ENCODE assay signal across 7 cellular contexts in genomic region chr7:33129806-33130153, GRCh38. TPM values are rescaled to one million over a fixed set of nuclear protein-coding genes. Genes with fewer than 3 reads are reported as not detected.
DNase-seq lines count a peak whose midpoint lies in the region; ATAC-seq and TF ChIP-seq lines count a peak whose summit lies in the region.

No MANE protein-coding gene starts in this region.

- POLR2A ChIA-PET in RWPE1 (lab: Yijun Ruan, JAX; ENCODE audit: low non-redundant PET): no interaction called here

- H2AFZ ChIP-seq in neural progenitor cell (replicated peaks): peak overlapping the region; percentile 82

- H3K4me2 ChIP-seq in neural progenitor cell: peak overlapping the region; percentile 91

- H3K36me3 Mint-ChIP-seq in neural progenitor cell: peaks cover 2% of the 10 kb centered on the region

- H3K27ac ChIP-seq in RWPE1 (peak overlapping the region; percentile 86), epithelial cell of prostate (peak overlapping the region; percentile 64), neural progenitor cell (no peak overlapping the region)

- CTCF ChIA-PET in RWPE1 (lab: Yijun Ruan, JAX): interaction anchor here (0.7 kb wide), 1 partner anchor 57 kb away, joined by 3 read pairs; no protein-coding TSS in a partner anchor

- ATAC-seq in HG03442 (IDR thresholded peaks at IDR 0.05; ENCODE audit: unreplicated experiment): no peak
- no peak for ATAC-seq in GM18502 (IDR thresholded peaks at IDR 0.05; ENCODE audit: poor library complexity, unreplicated experiment)

- H3K9ac ChIP-seq in neural progenitor cell: peak overlapping the region; percentile 5

- DNase-seq in GM20000 (ENCODE audit: low spot score) (peak; percentile 20), RWPE1 (ENCODE audit: low spot score) (peak; percentile 20), epithelial cell of prostate (ENCODE audit: low read depth, low spot score) (no peak), neural progenitor cell (ENCODE audit: low spot score) (no peak), NCI-H2081 treated with DMSO at 0.1 percent for 48 hours (lab: John Stamatoyannopoulos, UW) (no peak)

- peaks cover 13% of the 10 kb centered on the region for H3K4me1 ChIP-seq in neural progenitor cell

- no peaks in the 10 kb centered on the region for H3K9me3 Mint-ChIP-seq in neural progenitor cell

- peaks cover 2% of the 10 kb centered on the region for H3K27me3 Mint-ChIP-seq in neural progenitor cell (ENCODE audit: insufficient read depth, low read depth)

- H3K79me2 ChIP-seq in neural progenitor cell (ENCODE audit: low read depth): no peaks in the 10 kb centered on the region

- peak overlapping the region; percentile 97 for H3K4me3 Mint-ChIP-seq in neural progenitor cell

- peak overlapping the region; percentile 68 for H3K4me3 ChIP-seq in neural progenitor cell

- H4K20me1 ChIP-seq in neural progenitor cell (ENCODE audit: low read depth): no peaks in the 10 kb centered on the region

- H3K27ac Mint-ChIP-seq in neural progenitor cell: peak overlapping the region; percentile 78

- TF ChIP-seq CTCF in GM20000 (IDR thresholded peaks at IDR 0.05; ENCODE audit: extremely low read depth, missing control alignments) (no peak), RWPE1 (conservative IDR thresholded peaks at IDR 0.05; ENCODE audit: low read depth) (no peak), neural progenitor cell (IDR thresholded peaks at IDR 0.05) (no peak)

- peaks cover 11% of the 10 kb centered on the region for H3F3A ChIP-seq in neural progenitor cell (ENCODE audit: low read depth)

- H3K27me3 ChIP-seq in neural progenitor cell: no peaks in the 10 kb centered on the region

- peaks cover 16% of the 10 kb centered on the region for H3K4me1 Mint-ChIP-seq in neural progenitor cell

- no peaks in the 10 kb centered on the region for H3K36me3 ChIP-seq in neural progenitor cell

- H3K9me3 ChIP-seq in neural progenitor cell (ENCODE audit: low read depth): no peaks in the 10 kb centered on the region

RNA-seq across cellular contexts. Expression of gene BBS9, which starts 0.4 kb away (rescaled TPM):
- total RNA-seq in neural progenitor cell (ENCODE audit: low replicate concordance): 40.3 and 52.3 TPM in 2 replicates

RNA-seq across cellular contexts. Expression of gene RP9, which starts 20.6 kb away (rescaled TPM):
- total RNA-seq in neural progenitor cell (ENCODE audit: low replicate concordance): 11.0 and 29.4 TPM in 2 replicates

Comparison
In these comparisons a context has a peak if more than half of its experiments do, and no peak if none do; other contexts are left out.
1. DNase-seq: peak in GM20000 (single experiment) and RWPE1 (single experiment); none in epithelial cell of prostate (single experiment), neural progenitor cell (single experiment) and NCI-H2081 treated with DMSO at 0.1 percent for 48 hours (single experiment).